8 cellular contexts compared by ENCODE assay signal in genomic region chr6:30883743-30884520, GRCh38. TPM values are rescaled to one million over a fixed set of nuclear protein-coding genes. Genes with fewer than 3 reads are reported as not detected.
DNase-seq lines count a peak whose midpoint lies in the region; ATAC-seq, FAIRE-seq and TF ChIP-seq lines count a peak whose summit lies in the region.

Gene DDR1, plus strand, starts transcription at chr6:30884519. Its CDS starts 4,211 bp downstream, at chr6:30888730.

- peak within 1 kb of the TSS; percentile 41 to 87 for H3K9ac ChIP-seq in kidney (ENCODE audit: low read length in 2 of 2)

- no peaks in the 10 kb centered on the region for H3K27me3 ChIP-seq in small intestine (ENCODE audit: control insufficient read depth in 2 of 2, insufficient read depth in 2 of 2, low read length in 2 of 2)

- no peak for DNase-seq in GM12864 (ENCODE audit: low read depth)
- DNase-seq in NCI-H1048 (lab: John Stamatoyannopoulos, UW), result peak; percentile 51
- DNase-seq in activated B cell treated with CpG ODN at 0.5 μM for 24 hours, result peak; percentile 47
- no peak for DNase-seq in chondrocyte (ENCODE audit: low spot score)
- DNase-seq in kidney, result peak; percentile 94
- peak; percentile 75 for DNase-seq in small intestine

- WGBS in small intestine, 3 donors, result 1 to 21% (median 7%) methylated on average over 10 to 60 of the region's 60 CpGs

- H3K27ac Mint-ChIP-seq in activated B cell treated with CpG ODN at 0.5 μM for 24 hours (peak within 1 kb of the TSS; percentile 80), chondrocyte (ENCODE audit: unreplicated experiment) (peak within 1 kb of the TSS; percentile 92)

- peak within 1 kb of the TSS; percentile 49 for H3K4me3 ChIP-seq in GM12864 (ENCODE audit: low read depth, low read length)
- H3K4me3 ChIP-seq in kidney (ENCODE audit: low read length in 2 of 2), result peak within 1 kb of the TSS; percentile 60 to 83
- H3K4me3 ChIP-seq in small intestine (ENCODE audit: low read depth in 1 of 2, low read length in 2 of 2), result peak within 1 kb of the TSS; percentile 61 to 88

- H3K27ac ChIP-seq in kidney (ENCODE audit: low read depth in 2 of 2, low read length in 2 of 2) (peak within 1 kb of the TSS; percentile 94 to 97), small intestine (ENCODE audit: low read depth in 1 of 2, low read length in 1 of 2) (peak within 1 kb of the TSS; percentile 92 to 94)

- H3K9me3 Mint-ChIP-seq in activated B cell treated with CpG ODN at 0.5 μM for 24 hours, result no peaks in the 10 kb centered on the region
- no peaks in the 10 kb centered on the region for H3K9me3 Mint-ChIP-seq in chondrocyte (ENCODE audit: low read depth)

- H3K4me1 Mint-ChIP-seq in activated B cell treated with CpG ODN at 0.5 μM for 24 hours (peaks cover 64% of the 10 kb centered on the region), chondrocyte (ENCODE audit: low read depth) (peaks cover 70% of the 10 kb centered on the region)

- H3K9me3 ChIP-seq in kidney (ENCODE audit: control insufficient read depth in 1 of 2, low read length in 2 of 2), result no peaks in the 10 kb centered on the region
- no peaks in the 10 kb centered on the region for H3K9me3 ChIP-seq in small intestine (ENCODE audit: control insufficient read depth, low read depth)

- CTCF ChIA-PET in activated B cell treated with CpG ODN at 0.5 μM for 24 hours (lab: Charles Lee), result interaction anchor here (1.0 to 1.8 kb wide), 5 partner anchors 30 to 196 kb away, joined by 3 to 7 read pairs (median 3); no protein-coding TSS in a partner anchor

- H3K4me3 Mint-ChIP-seq in activated B cell treated with CpG ODN at 0.5 μM for 24 hours (peak within 1 kb of the TSS; percentile 84), chondrocyte (ENCODE audit: unreplicated experiment) (peak within 1 kb of the TSS; percentile 80)

- H3K36me3 Mint-ChIP-seq in activated B cell treated with CpG ODN at 0.5 μM for 24 hours (ENCODE audit: low read depth), result peaks cover under 1% of the 10 kb centered on the region
- peaks cover 1% of the 10 kb centered on the region for H3K36me3 Mint-ChIP-seq in chondrocyte (ENCODE audit: low read depth)

- TF ChIP-seq CTCF in GM12864 (IDR thresholded peaks at IDR 0.05; ENCODE audit: low read depth, low read length, missing control alignments) (no peak), activated B cell treated with CpG ODN at 0.5 μM for 24 hours (IDR thresholded peaks at IDR 0.05) (no peak), chondrocyte (IDR thresholded peaks at IDR 0.05) (no peak), kidney (IDR thresholded peaks at IDR 0.05; ENCODE audit: borderline replicate concordance, extremely low read depth, insufficient read depth) (no peak)

- POLR2A ChIA-PET in activated B cell treated with CpG ODN at 0.5 μM for 24 hours (lab: Charles Lee), result interaction anchor here (0.6 to 3.7 kb wide), 10 partner anchors 22 to 691 kb away, joined by 3 to 22 read pairs (median 8); partner anchors contain the start of genes DHX16, GTF2H4 and VARS2

- peaks cover 23 to 41% of the 10 kb centered on the region in 2 donors for H3K4me1 ChIP-seq in kidney (ENCODE audit: control insufficient read depth in 1 of 2, insufficient read depth in 1 of 2, low read depth in 1 of 2, low read length in 2 of 2)
- peaks cover 0 to 3% of the 10 kb centered on the region in 2 donors for H3K4me1 ChIP-seq in small intestine (ENCODE audit: control insufficient read depth in 2 of 2, insufficient read depth in 1 of 2, low read depth in 1 of 2, low read length in 1 of 2)

- no peaks in the 10 kb centered on the region for H3K27me3 Mint-ChIP-seq in activated B cell treated with CpG ODN at 0.5 μM for 24 hours
- no peaks in the 10 kb centered on the region for H3K27me3 Mint-ChIP-seq in chondrocyte (ENCODE audit: low read depth)

- intact Hi-C loops in activated B cell treated with CpG ODN at 0.5 μM for 24 hours (cut with micrococcal nuclease) (loop anchor here (1.0 to 2.0 kb wide), 2 partner anchors 24 to 31 kb away; partner anchors contain the start of genes GTF2H4 and VARS2), kidney (cut with DNase I) (loop anchor here (10.0 kb wide), 1 partner anchor 149 kb away; no protein-coding TSS in a partner anchor)

- H3K36me3 ChIP-seq in kidney (ENCODE audit: control insufficient read depth in 1 of 2, insufficient read depth in 2 of 2, low read length in 2 of 2) (no peaks in the 10 kb centered on the region), small intestine (ENCODE audit: control insufficient read depth in 2 of 2, insufficient read depth in 2 of 2, low read length in 2 of 2) (peaks cover 0 to 2% of the 10 kb centered on the region in 2 donors)

- ATAC-seq in activated B cell treated with CpG ODN at 0.5 μM for 24 hours (ENCODE audit: low read depth) (peak; percentile 59), HG03442 (IDR thresholded peaks at IDR 0.05; ENCODE audit: unreplicated experiment) (no peak), GM18858 (IDR thresholded peaks at IDR 0.05; ENCODE audit: unreplicated experiment) (no peak)

- FAIRE-seq in kidney (lab: Jason Lieb, UNC) (no peak), small intestine (lab: Jason Lieb, UNC) (no peak)

RNA-seq across cellular contexts. Expression of gene DDR1, which starts in this region (rescaled TPM):
- 16.8 and 18.7 TPM in 2 replicates for total RNA-seq in activated B cell treated with CpG ODN at 0.5 μM for 24 hours
- 112 to 157 TPM (median 117 TPM) in 3 replicates for total RNA-seq in chondrocyte
- 362 TPM for total RNA-seq in kidney
- 95.8 TPM for polyA plus RNA-seq in kidney (ENCODE audit: insufficient read depth, low read depth, low replicate concordance)
- polyA plus RNA-seq in small intestine, result 10 to 100 TPM; 45.7 to 73.4 (median 59.5) TPM

Comparison
In these comparisons a context has a peak if more than half of its experiments do, and no peak if none do; other contexts are left out.
1. DNase-seq: peak in NCI-H1048 (single experiment), activated B cell treated with CpG ODN at 0.5 μM for 24 hours (single experiment), kidney (single experiment) and small intestine (single experiment); none in GM12864 (single experiment) and chondrocyte (single experiment).
2. Peak in every context shown above with its lines, with median percentiles within 50 percentile points of each other: H3K4me3 ChIP-seq.